ENCODE assay signal across 8 cellular contexts in the genomic region with DNA sequence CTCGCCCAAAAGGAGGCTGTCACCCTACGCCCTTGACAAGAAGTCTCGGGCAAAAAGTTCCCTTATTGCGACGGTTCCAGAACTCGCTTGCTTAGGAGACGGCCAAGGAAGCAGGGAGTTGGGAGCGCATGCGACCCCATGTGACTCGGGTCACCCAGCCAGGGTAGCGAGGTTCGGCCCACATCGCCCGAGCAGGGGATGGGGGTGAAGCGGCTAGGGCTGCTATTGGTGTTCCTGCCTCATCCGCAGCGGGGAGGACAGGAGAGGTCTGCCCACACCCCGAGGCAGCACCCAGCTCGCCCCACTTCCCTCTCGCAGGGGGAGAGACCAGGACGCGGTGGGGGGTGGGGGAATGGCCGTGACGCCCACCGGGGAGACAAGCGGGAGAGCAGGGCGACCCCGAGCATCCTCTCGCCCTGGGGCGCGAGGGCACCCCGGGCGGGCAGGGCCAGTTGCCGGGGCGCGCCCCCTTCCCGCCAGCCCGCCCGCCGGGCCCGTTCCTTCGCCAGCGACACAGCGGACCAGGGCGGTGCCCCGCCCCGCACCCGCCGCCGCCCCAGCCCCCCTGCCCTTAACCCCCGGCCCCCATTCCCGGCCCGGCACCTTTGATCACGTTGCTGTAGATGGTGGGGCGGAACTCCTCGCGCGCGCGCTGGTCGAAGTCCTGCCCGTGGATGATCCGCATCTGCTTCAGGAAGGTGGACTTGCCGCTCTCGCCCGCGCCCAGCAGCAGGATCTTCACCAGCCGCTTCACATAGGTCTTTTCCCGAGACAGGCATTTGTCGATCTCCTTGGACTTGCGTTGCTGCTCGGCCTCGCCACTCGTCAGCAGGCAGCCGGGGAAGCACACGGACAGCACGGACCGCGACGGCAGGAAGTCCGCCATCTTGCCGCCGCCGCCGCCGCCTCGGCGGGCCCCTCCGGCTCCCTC. TPM values are rescaled to one million over a fixed set of nuclear protein-coding genes. Genes with fewer than 3 reads are reported as not detected.
DNase-seq lines count a peak whose midpoint lies in the region; ATAC-seq, FAIRE-seq and TF ChIP-seq lines count a peak whose summit lies in the region.

No MANE protein-coding gene starts in this region.

- peak; percentile 9 to 57 for TF ChIP-seq POLR2A in H1 (IDR thresholded peaks at IDR 0.05; ENCODE audit: control extremely low read depth in 1 of 2, low read depth in 2 of 2, low read length in 2 of 2)

- H4K20me1 ChIP-seq in GM23338 (replicated peaks; ENCODE audit: insufficient read depth) (peaks cover 26% of the 10 kb centered on the region), H1 (replicated peaks in 1 of 2; ENCODE audit: control insufficient read depth in 1 of 2, insufficient read depth in 2 of 2, low read length in 2 of 2) (peaks cover 9 to 11% of the 10 kb centered on the region in 2 experiments)

- H4K5ac ChIP-seq in H1 (ENCODE audit: insufficient read length, low read depth, low read length), result peak overlapping the region; percentile 96

- H4K91ac ChIP-seq in H1 (replicated peaks; ENCODE audit: insufficient read length, low read length) (peak overlapping the region; percentile 94), mesenchymal stem cell (ENCODE audit: low read length) (peak overlapping the region; percentile 62)

- FAIRE-seq in H1 (lab: Jason Lieb, UNC), result no peak

- peak overlapping the region; percentile 94 for H3K4me3 Mint-ChIP-seq in GM23338

- H3K27me3 ChIP-seq in GM23338 (ENCODE audit: insufficient read depth), result no peaks in the 10 kb centered on the region
- H3K27me3 ChIP-seq in MG63, result no peaks in the 10 kb centered on the region
- H3K27me3 ChIP-seq in H1 (replicated peaks in 1 of 4; ENCODE audit: control insufficient read depth in 3 of 4, extremely low read depth in 1 of 4, insufficient read depth in 3 of 4, low read length in 3 of 4), result no peaks in the 10 kb centered on the region
- no peaks in the 10 kb centered on the region for H3K27me3 ChIP-seq in mesenchymal stem cell (ENCODE audit: control insufficient read depth in 1 of 2, insufficient read depth in 1 of 2, low read length in 2 of 2)

- H3K14ac ChIP-seq in H1 (ENCODE audit: insufficient read length) (no peak overlapping the region), mesenchymal stem cell (ENCODE audit: low read length in 2 of 2) (peak overlapping the region in 1 of 2 experiments; percentile 99)

- H2AK5ac ChIP-seq in H1 (ENCODE audit: low read depth, low read length) (no peak overlapping the region), mesenchymal stem cell (ENCODE audit: low read length, severe bottlenecking) (no peak overlapping the region)

- H3K56ac ChIP-seq in H1 (replicated peaks; ENCODE audit: insufficient read length, low read depth, low read length), result peak overlapping the region; percentile 97

- peak overlapping the region; percentile 87 for H3K4ac ChIP-seq in H1 (replicated peaks; ENCODE audit: insufficient read length, low read depth, low read length)
- H3K4ac ChIP-seq in mesenchymal stem cell (ENCODE audit: low read depth in 1 of 2, low read length in 2 of 2), result peak overlapping the region; percentile 83 to 99

- H3K36me3 ChIP-seq in GM23338 (ENCODE audit: insufficient read depth) (peaks cover 12% of the 10 kb centered on the region; the same call in 1 of the 2 replicates), MG63 (peaks cover 30% of the 10 kb centered on the region), H1 (ENCODE audit: control insufficient read depth in 2 of 4, insufficient read depth in 4 of 4, low read length in 3 of 4) (peaks cover 0 to 21% (median 9%) of the 10 kb centered on the region in 4 experiments; a peak in 5 of 8 replicates), mesenchymal stem cell (ENCODE audit: control insufficient read depth in 1 of 2, insufficient read depth in 2 of 2, low read depth in 1 of 2, low read length in 2 of 2) (peaks cover 10 to 24% of the 10 kb centered on the region in 2 experiments)

- no peaks in the 10 kb centered on the region for H3K9me3 Mint-ChIP-seq in GM23338

- no peak for TF ChIP-seq EP300 in H1 (IDR thresholded peaks at IDR 0.05; ENCODE audit: borderline replicate concordance in 1 of 2, low read depth in 2 of 2, low read length in 2 of 2)

- H2BK15ac ChIP-seq in H1 (ENCODE audit: low read length), result no peak overlapping the region; the same call in 1 of the 2 replicates
- H2BK15ac ChIP-seq in mesenchymal stem cell (ENCODE audit: low read depth, poor library complexity, severe bottlenecking), result peak overlapping the region; percentile 17

- peak overlapping the region; percentile 93 for H3K4me3 ChIP-seq in GM23338
- H3K4me3 ChIP-seq in MG63, result peak overlapping the region; percentile 97
- peak overlapping the region; percentile 68 to 99 (median 89) for H3K4me3 ChIP-seq in H1 (ENCODE audit: extremely low read depth in 1 of 4, insufficient read depth in 2 of 4, low read depth in 3 of 4, low read length in 4 of 4)
- peak overlapping the region; percentile 87 to 91 for H3K4me3 ChIP-seq in mesenchymal stem cell (ENCODE audit: insufficient read depth in 1 of 2, low read depth in 1 of 2, low read length in 2 of 2)

- peak overlapping the region; percentile 94 for H2BK5ac ChIP-seq in H1 (ENCODE audit: low read depth, low read length)
- H2BK5ac ChIP-seq in mesenchymal stem cell (ENCODE audit: low read depth, low read length, poor library complexity, severe bottlenecking), result peak overlapping the region; percentile 10

- H4K8ac ChIP-seq in H1 (ENCODE audit: extremely low read depth, insufficient read depth, low read length) (peak overlapping the region; percentile 94), mesenchymal stem cell (ENCODE audit: low read length) (peak overlapping the region; percentile 39)

- peaks cover 6% of the 10 kb centered on the region for H3K23me2 ChIP-seq in H1 (ENCODE audit: low read depth, low read length)

- WGBS in H1 (ENCODE audit: extremely low coverage in 1 of 2, insufficient coverage in 1 of 2, insufficient read length in 1 of 2, insufficient replicate concordance in 2 of 2, low coverage in 1 of 2, low lambda C conversion rate in 2 of 2, missing lambda C conversion rate in 1 of 2), 2 experiments, result 2% methylated on average over 50 of the region's 89 CpGs; no CpG with 5 or more reads in 1 of the 2 experiments
- WGBS in mesenchymal stem cell, result 1% methylated on average over 65 of the region's 89 CpGs

- H3K9me3 ChIP-seq in MG63 (no peaks in the 10 kb centered on the region), H1 (ENCODE audit: insufficient read depth in 2 of 2, low read depth in 1 of 2, low read length in 1 of 2) (no peaks in the 10 kb centered on the region), mesenchymal stem cell (ENCODE audit: control insufficient read depth, low read length) (no peaks in the 10 kb centered on the region)

- CTCF ChIA-PET in H1 (lab: Charles Lee; ENCODE audit: partially characterized antibody), result interaction anchor here (0.6 kb wide), 1 partner anchor 95 kb away, joined by 5 read pairs; no protein-coding TSS in a partner anchor

- peaks cover 10% of the 10 kb centered on the region for H3K27me3 Mint-ChIP-seq in GM23338 (ENCODE audit: insufficient read depth, low read depth, poor library complexity)

- H2BK20ac ChIP-seq in H1 (ENCODE audit: low read length), result peak overlapping the region; percentile 55; the same call in 1 of the 2 replicates

- POLR2A ChIA-PET in H1 (lab: Charles Lee; ENCODE audit: partially characterized antibody), result interaction anchor here (1.0 to 2.3 kb wide), 6 partner anchors 7 to 80 kb away, joined by 3 to 5 read pairs (median 4); no protein-coding TSS in a partner anchor

- H3K79me1 ChIP-seq in H1 (ENCODE audit: low read depth, low read length), result peaks cover 4% of the 10 kb centered on the region; the same call in 1 of the 2 replicates
- H3K79me1 ChIP-seq in mesenchymal stem cell (replicated peaks; ENCODE audit: low read length, poor library complexity, severe bottlenecking), result peaks cover 2% of the 10 kb centered on the region

- peaks cover 26% of the 10 kb centered on the region for H3K36me3 Mint-ChIP-seq in GM23338 (ENCODE audit: low read depth)

- H2AFZ ChIP-seq in GM23338, result peak overlapping the region; percentile 86; the same call in 1 of the 2 replicates
- peak overlapping the region; percentile 88; the same call in 1 of the 2 replicates for H2AFZ ChIP-seq in H1 (ENCODE audit: low read length)
- H2AFZ ChIP-seq in mesenchymal stem cell (ENCODE audit: low read depth, low read length), result no peak overlapping the region

- H3K4me1 ChIP-seq in GM23338 (ENCODE audit: insufficient read depth) (peaks cover 25% of the 10 kb centered on the region), H1 (replicated peaks in 1 of 4; ENCODE audit: control insufficient read depth in 3 of 4, insufficient read depth in 4 of 4, low read length in 3 of 4) (peaks cover 4 to 10% (median 6%) of the 10 kb centered on the region in 4 experiments; a peak in 5 of 7 replicates), mesenchymal stem cell (ENCODE audit: control insufficient read depth, insufficient read depth, low read depth, low read length) (peaks cover 12% of the 10 kb centered on the region)

- no peaks in the 10 kb centered on the region; the same call in 1 of the 2 replicates for H3F3A ChIP-seq in GM23338 (replicated peaks; ENCODE audit: low read depth)

- peak; percentile 60 for ATAC-seq in GM23338

- peak overlapping the region; percentile 99 for H3K18ac ChIP-seq in H1 (ENCODE audit: extremely low read depth, low read length)
- H3K18ac ChIP-seq in mesenchymal stem cell (ENCODE audit: low read depth in 1 of 2, low read length in 2 of 2), result peak overlapping the region; percentile 74 to 94

- DNase-seq in GM10266 (ENCODE audit: extremely low spot score), result peak; percentile 48
- peak; percentile 62 for DNase-seq in GM23338 (ENCODE audit: low spot score)
- peak; percentile 63 for DNase-seq in MG63
- peak; percentile 87 for DNase-seq in activated CD8-positive, alpha-beta memory T cell treated with anti-CD3 and anti-CD28 coated beads for 24 hours
- DNase-seq in H1 (ENCODE audit: low read depth in 1 of 2, low spot score in 2 of 2), result no peak
- DNase-seq in mesenchymal stem cell, result peak; percentile 68
- peak; percentile 37 to 55 for DNase-seq in stimulated activated CD8-positive, alpha-beta memory T cell treated with anti-CD3 and anti-CD28 coated beads, Interleukin-15, amount 100 ng/mL, for 48 hours (ENCODE audit: low read depth in 2 of 2)
- DNase-seq in NCI-H2196 (lab: John Stamatoyannopoulos, UW; ENCODE audit: unreplicated experiment), result no peak

- H3K4me2 ChIP-seq in GM23338, result peak overlapping the region; percentile 97
- peak overlapping the region; percentile 96 to 98 for H3K4me2 ChIP-seq in H1 (ENCODE audit: insufficient read depth in 1 of 2, low read depth in 2 of 2, low read length in 2 of 2)
- H3K4me2 ChIP-seq in mesenchymal stem cell (ENCODE audit: low read length, poor library complexity, severe bottlenecking), result peak overlapping the region; percentile 51

- peak overlapping the region; percentile 97 for H3K27ac Mint-ChIP-seq in GM23338

- TF ChIP-seq CTCF in GM10266 (IDR thresholded peaks at IDR 0.05; ENCODE audit: control insufficient read depth, insufficient read depth, low read depth, missing control alignments) (no peak), GM23338 (conservative IDR thresholded peaks at IDR 0.05; ENCODE audit: low read depth in 2 of 2) (no peak), H1 (IDR thresholded peaks at IDR 0.05; ENCODE audit: control extremely low read depth in 1 of 3, insufficient read depth in 1 of 3, low read depth in 1 of 3, low read length in 3 of 3) (no peak)

- peaks cover 42% of the 10 kb centered on the region for H3K4me1 Mint-ChIP-seq in GM23338

- no peak for TF ChIP-seq RAD21 in H1 (IDR thresholded peaks at IDR 0.05 in 1 of 2, conservative IDR thresholded peaks at IDR 0.05 in 1 of 2; ENCODE audit: low read depth in 2 of 2, low read length in 2 of 2)

- H3K9me2 ChIP-seq in GM23338 (ENCODE audit: insufficient read depth), result no peaks in the 10 kb centered on the region

- peaks cover 48% of the 10 kb centered on the region for H3K79me2 ChIP-seq in GM23338 (replicated peaks; ENCODE audit: insufficient read depth)
- peaks cover 8 to 43% of the 10 kb centered on the region in 2 experiments for H3K79me2 ChIP-seq in H1 (ENCODE audit: control insufficient read depth in 1 of 2, insufficient read depth in 2 of 2, low read length in 2 of 2)

- H3K9ac ChIP-seq in H1 (replicated peaks in 1 of 4; ENCODE audit: extremely low read depth in 1 of 4, low read depth in 3 of 4, low read length in 3 of 4) (peak overlapping the region; percentile 81 to 97 (median 92)), mesenchymal stem cell (ENCODE audit: low read length) (peak overlapping the region; percentile 96)

- peak overlapping the region; percentile 94 for H3K27ac ChIP-seq in GM23338 (ENCODE audit: low read depth)
- H3K27ac ChIP-seq in H1 (ENCODE audit: low read depth, low read length), result peak overlapping the region; percentile 96
- peak overlapping the region; percentile 80 for H3K27ac ChIP-seq in mesenchymal stem cell (ENCODE audit: low read length, poor library complexity, severe bottlenecking)

- H3K23ac ChIP-seq in H1 (ENCODE audit: insufficient read length) (no peak overlapping the region), mesenchymal stem cell (ENCODE audit: low read length in 2 of 2) (peak overlapping the region in 1 of 2 experiments; percentile 98)

- H2BK12ac ChIP-seq in H1 (ENCODE audit: low read depth, low read length) (peak overlapping the region; percentile 75; the same call in 1 of the 2 replicates), mesenchymal stem cell (ENCODE audit: low read length in 2 of 2) (peak overlapping the region in 1 of 2 experiments; percentile 83)

- H2BK120ac ChIP-seq in H1 (replicated peaks; ENCODE audit: low read depth, low read length), result no peak overlapping the region
- H2BK120ac ChIP-seq in mesenchymal stem cell (ENCODE audit: low read depth, low read length), result peak overlapping the region; percentile 81

RNA-seq across cellular contexts. Expression of a gene that starts 0.6 kb away (rescaled TPM):
- 88.1 and 95.5 TPM in 2 replicates for total RNA-seq in GM23338 (2014; rRNA removed; shearing (Covaris generic))
- polyA plus RNA-seq in GM23338 (2016; fragmentation: Nextera tagmentation; extraction: Ambion mirVana), result 19.0 and 20.2 TPM in 2 replicates
- total RNA-seq in MG63 (2014; rRNA removed; shearing (Covaris generic); ENCODE audit: low replicate concordance), result 22.7 and 42.2 TPM in 2 replicates
- 55.5 and 58.7 TPM in 2 replicates for total RNA-seq in H1 (2021; fragmentation: NEBNext Ultra II Directional; extraction: Animal tissue kit (Norgen Biotek cat#: 25700))
- polyA plus RNA-seq in H1 (2011; rRNA removed), result 16.2 and 29.2 TPM in 2 replicates
- 28.3 TPM for polyA plus RNA-seq in H1 (2011; cell fraction: cytosol; rRNA removed)
- polyA plus RNA-seq in H1 (2011; cell fraction: nucleus; rRNA removed), result 12.9 TPM
- polyA plus RNA-seq in H1 (2012, experiment 1 of 2), result 17.2 to 33.1 TPM (median 21.4 TPM) in 4 replicates
- 2.4 TPM for polyA plus RNA-seq in H1 (2012, experiment 2 of 2)
- polyA plus RNA-seq in H1 (2013, experiment 1 of 2), result 27.9 TPM
- 25.8 TPM for polyA plus RNA-seq in H1 (2013, experiment 2 of 2)
- 51.9 and 68.1 TPM in 2 replicates for polyA minus RNA-seq in H1 (2011; rRNA and poly(A)+ RNA removed)
- 29.4 TPM for polyA minus RNA-seq in H1 (2011; cell fraction: cytosol; rRNA and poly(A)+ RNA removed)
- polyA minus RNA-seq in H1 (2011; cell fraction: nucleus; rRNA and poly(A)+ RNA removed), result 47.4 TPM
- polyA plus RNA-seq in mesenchymal stem cell (2013, experiment 1 of 2), result 45.4 TPM
- 47.9 TPM for polyA plus RNA-seq in mesenchymal stem cell (2013, experiment 2 of 2)

Comparison
In these comparisons a context has a peak if more than half of its experiments do, and no peak if none do; other contexts are left out.
1. DNase-seq: peak in GM10266 (single experiment), GM23338 (single experiment), MG63 (single experiment), activated CD8-positive, alpha-beta memory T cell treated with anti-CD3 and anti-CD28 coated beads for 24 hours (single experiment), mesenchymal stem cell (single experiment) and stimulated activated CD8-positive, alpha-beta memory T cell treated with anti-CD3 and anti-CD28 coated beads, Interleukin-15, amount 100 ng/mL, for 48 hours (2 of 2); none in H1 (0 of 2) and NCI-H2196 (single experiment).
2. Peak in every context shown above with its lines, with median percentiles within 50 percentile points of each other: H3K27ac ChIP-seq, H3K4me2 ChIP-seq and H3K4me3 ChIP-seq.